In genomic region chr2:86420913-86421312, GRCh38 we compare ENCODE assay signal across 30 cellular contexts.
"Had no signal": no experiment of that assay in that cellular context is flagged by ENCODE, and none has a peak within 500 bp of the region (broad histone marks: within the 10 kb centered on the region; RNA-seq: fewer than 3 reads in every experiment).

No MANE protein-coding gene starts in this region.

- H3K27ac ChIP-seq: coronary artery, esophagus squamous epithelium, left ventricle myocardium inferior, lower lobe of right lung, neutrophil, parathyroid adenoma, right atrium auricular region, thyroid gland, vagina had no signal

- H3K36me3 ChIP-seq: esophagus squamous epithelium, left ventricle myocardium inferior, lower lobe of right lung, neutrophil, right atrium auricular region, thyroid gland, vagina had no signal

- H3K9me3 ChIP-seq: esophagus squamous epithelium, lower lobe of right lung, mucosa of descending colon, neutrophil, thyroid gland, vagina had no signal

- H3K4me3 ChIP-seq: coronary artery, esophagus squamous epithelium, left ventricle myocardium inferior, lower lobe of right lung, mucosa of descending colon, right atrium auricular region, smooth muscle cell, thyroid gland, vagina had no signal

- ATAC-seq: effector memory CD8-positive, alpha-beta T cell; left colon; lower lobe of right lung; mucosa of descending colon; natural killer cell treated with Interleukin-12 subunit alpha and Interleukin-12 subunit beta and Interleukin-15 and Interleukin-18, amount 100 ng/mL, for 72 hours; sciatic nerve; stimulated activated naive CD8-positive, alpha-beta T cell treated with anti-CD3 and anti-CD28 coated beads, Interleukin-15, amount 100 ng/mL, for 72 hours had no signal

- H3K4me1 ChIP-seq: left ventricle myocardium inferior, lower lobe of right lung, parathyroid adenoma, right atrium auricular region, thyroid gland, vagina had no signal

- DNase-seq: dermis blood vessel endothelial cell; effector memory CD8-positive, alpha-beta T cell; erythroblast; esophagus squamous epithelium; foreskin melanocyte; glutamatergic neuron; immature natural killer cell; islet precursor cell; kidney glomerular epithelial cell; left colon; left ventricle myocardium inferior; lower lobe of right lung; mucosa of descending colon; naive B cell; stimulated activated CD4-positive, alpha-beta T cell treated with anti-CD3 and anti-CD28 coated beads, Interleukin-12 subunit alpha, Interleukin-12 subunit beta, amount 100 ng/mL, for 4 hours; stimulated activated CD4-positive, alpha-beta T cell treated with anti-CD3 and anti-CD28 coated beads, Interleukin-1b, Interleukin-23, amount 100 ng/mL, for 48 hours; stimulated activated CD4-positive, alpha-beta T cell treated with anti-CD3 and anti-CD28 coated beads, Interleukin-4, amount 100 ng/mL, for 1 hour; stimulated activated CD8-positive, alpha-beta memory T cell treated with anti-CD3 and anti-CD28 coated beads, Interleukin-4, amount 100 ng/mL, for 48 hours; stimulated activated naive CD4-positive, alpha-beta T cell; stimulated activated naive CD8-positive, alpha-beta T cell treated with anti-CD3 and anti-CD28 coated beads, Interleukin-15, amount 100 ng/mL, for 72 hours; thyroid gland; trophoblast cell had no signal

- H3K27me3 ChIP-seq: neutrophil, right atrium auricular region, thyroid gland, vagina had no signal
